10 cellular contexts compared by ENCODE assay signal in the genomic region with DNA sequence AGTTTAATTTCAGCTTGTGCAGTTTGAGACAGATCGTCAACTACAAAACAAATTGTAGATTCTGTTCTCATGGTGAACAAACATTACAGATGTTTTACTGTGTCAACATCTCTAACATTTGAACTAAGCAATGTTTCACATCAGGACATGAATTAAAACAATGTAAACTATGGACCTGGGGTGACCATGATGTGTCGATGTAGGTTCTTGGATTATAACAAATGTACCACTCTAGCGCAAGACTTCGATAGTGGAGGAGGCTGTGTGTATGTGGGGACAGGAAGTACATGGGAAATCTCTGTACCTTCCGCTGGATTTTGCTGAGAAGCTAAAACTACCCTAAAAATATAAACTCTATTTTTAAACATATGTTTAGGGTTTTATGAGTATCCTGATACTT. TPM values are rescaled to one million over a fixed set of nuclear protein-coding genes. Genes with fewer than 3 reads are reported as not detected.
DNase-seq lines count a peak whose midpoint lies in the region; ATAC-seq and TF ChIP-seq lines count a peak whose summit lies in the region.
"Had no signal": no experiment of that assay in that cellular context is flagged by ENCODE, and none has a peak within 500 bp of the region (broad histone marks: within the 10 kb centered on the region; RNA-seq: fewer than 3 reads in every experiment).

No MANE protein-coding gene starts in this region.

- H3F3A ChIP-seq in GM23248 (ENCODE audit: insufficient read depth): peaks cover 49% of the 10 kb centered on the region

- TF ChIP-seq RAD21 in liver (IDR thresholded peaks at IDR 0.05): peak in 1 of 2 donors; percentile 23

- CTCF ChIA-PET in A673 (lab: Charles Lee): no interaction called here

- peaks cover 98% of the 10 kb centered on the region for H3K79me2 ChIP-seq in GM23248 (ENCODE audit: insufficient read depth)

- peaks cover 63% of the 10 kb centered on the region for H3K4me1 Mint-ChIP-seq in activated naive CD8-positive, alpha-beta T cell treated with anti-CD3 and anti-CD28 coated beads for 36 hours

- H3K9me3 ChIP-seq in A673 (ENCODE audit: low read depth, low read length, poor library complexity, severe bottlenecking) (no peaks in the 10 kb centered on the region), GM23248 (ENCODE audit: low read depth) (no peaks in the 10 kb centered on the region), liver (ENCODE audit: control insufficient read depth in 4 of 4, low read length in 3 of 4) (no peaks in the 10 kb centered on the region)

- peak overlapping the region; percentile 93 for H3K9ac ChIP-seq in GM23248
- H3K9ac ChIP-seq in liver (ENCODE audit: low read depth in 1 of 2, low read length in 2 of 2): peak overlapping the region; percentile 93 to 99

- no peak overlapping the region for H2AFZ ChIP-seq in GM23248

- H3K4me3 ChIP-seq in A673 (ENCODE audit: low read depth, low read length, poor library complexity, severe bottlenecking): peak overlapping the region; percentile 45
- peak overlapping the region; percentile 77 for H3K4me3 ChIP-seq in GM23248
- H3K4me3 ChIP-seq in liver (ENCODE audit: low read depth in 1 of 3, low read length in 3 of 3): peak overlapping the region in 2 of 3 donors; percentile 9 to 62

- no peaks in the 10 kb centered on the region for H4K20me1 ChIP-seq in GM23248 (ENCODE audit: insufficient read depth)

- peak overlapping the region; percentile 95 for H3K4me2 ChIP-seq in GM23248 (ENCODE audit: unreplicated experiment)

- in situ Hi-C loops in GM23248 (cut with MboI): no loop called here

- H3K9me3 Mint-ChIP-seq in activated naive CD8-positive, alpha-beta T cell treated with anti-CD3 and anti-CD28 coated beads for 36 hours: no peaks in the 10 kb centered on the region

- peak overlapping the region; percentile 92 for H3K4me3 Mint-ChIP-seq in activated naive CD8-positive, alpha-beta T cell treated with anti-CD3 and anti-CD28 coated beads for 36 hours

- H3K36me3 ChIP-seq in A673 (ENCODE audit: insufficient read depth, low read length, poor library complexity, severe bottlenecking): no peaks in the 10 kb centered on the region
- no peaks in the 10 kb centered on the region for H3K36me3 ChIP-seq in GM23248 (ENCODE audit: low read depth)
- H3K36me3 ChIP-seq in liver (ENCODE audit: control insufficient read depth in 4 of 4, insufficient read depth in 3 of 4, low read depth in 1 of 4, low read length in 3 of 4): no peaks in the 10 kb centered on the region

- no TSS peak for BruUV-seq in A673 (replicated peaks; lab: Mats Ljungman, UMichigan)

- H3K27me3 ChIP-seq in A673 (replicated peaks; ENCODE audit: insufficient read depth, low read depth, low read length, poor library complexity): peaks cover 28% of the 10 kb centered on the region
- H3K27me3 ChIP-seq in GM23248 (replicated peaks; ENCODE audit: insufficient read depth): no peaks in the 10 kb centered on the region
- H3K27me3 ChIP-seq in liver (ENCODE audit: control insufficient read depth in 4 of 4, insufficient read depth in 4 of 4, low read length in 3 of 4): no peaks in the 10 kb centered on the region

- TF ChIP-seq CTCF in A673 (conservative IDR thresholded peaks at IDR 0.05; ENCODE audit: low read depth, low read length): no peak
- no peak for TF ChIP-seq CTCF in liver (IDR thresholded peaks at IDR 0.05; ENCODE audit: low read depth, low read length, missing input control)

- DNase-seq in A673 (ENCODE audit: low spot score) (no peak), GM23248 (no peak), NCI-H82 treated with DMSO at 0.1 percent for 48 hours (lab: John Stamatoyannopoulos, UW; ENCODE audit: unreplicated experiment) (no peak), iPS-NIHi11 (ENCODE audit: low spot score) (no peak)
- DNase-seq in activated naive CD8-positive, alpha-beta T cell treated with anti-CD3 and anti-CD28 coated beads for 36 hours: no peak
- DNase-seq: HCEC 1CT had no signal

- H3K36me3 Mint-ChIP-seq in activated naive CD8-positive, alpha-beta T cell treated with anti-CD3 and anti-CD28 coated beads for 36 hours: peaks cover 25% of the 10 kb centered on the region

- ATAC-seq in HG02571 (IDR thresholded peaks at IDR 0.05; ENCODE audit: unreplicated experiment) (no peak), HG03045 (IDR thresholded peaks at IDR 0.05; ENCODE audit: unreplicated experiment) (no peak)
- ATAC-seq: activated CD4-positive, CD25-positive, alpha-beta regulatory T cell treated with anti-CD3 and anti-CD28 coated beads, Interleukin-2, amount 50 U/mL, for 24 hours had no signal

- peak overlapping the region; percentile 97 for H3K27ac Mint-ChIP-seq in activated naive CD8-positive, alpha-beta T cell treated with anti-CD3 and anti-CD28 coated beads for 36 hours

- H3K9me2 ChIP-seq in GM23248 (ENCODE audit: insufficient read depth): no peaks in the 10 kb centered on the region

- no peaks in the 10 kb centered on the region for H3K27me3 Mint-ChIP-seq in activated naive CD8-positive, alpha-beta T cell treated with anti-CD3 and anti-CD28 coated beads for 36 hours

- POLR2A ChIA-PET in A673 (lab: Charles Lee; ENCODE audit: low non-redundant PET): no interaction called here

- peaks cover 7% of the 10 kb centered on the region for H3K4me1 ChIP-seq in A673 (ENCODE audit: insufficient read depth, low read length, poor library complexity, severe bottlenecking)
- H3K4me1 ChIP-seq in GM23248 (ENCODE audit: insufficient read depth): peaks cover 58% of the 10 kb centered on the region
- H3K4me1 ChIP-seq in liver (ENCODE audit: control insufficient read depth in 4 of 4, insufficient read depth in 4 of 4, low read length in 3 of 4): peaks cover 0 to 7% (median 3%) of the 10 kb centered on the region in 4 donors

- intact Hi-C loops in A673 (cut with micrococcal nuclease; ENCODE audit: unreplicated experiment): no loop called here

- WGBS in GM23248 (ENCODE audit: low coverage in 1 of 2, low lambda C conversion rate in 2 of 2, missing lambda C conversion rate in 2 of 2), 2 experiments: 86 to 91% methylated on average over 5 of the region's 5 CpGs
- 47% methylated on average over 5 of the region's 5 CpGs for WGBS in liver

- H3K27ac ChIP-seq in A673 (ENCODE audit: low read depth, low read length, poor library complexity, severe bottlenecking) (no peak overlapping the region), GM23248 (peak overlapping the region; percentile 91), liver (ENCODE audit: low read depth in 1 of 2, low read length in 2 of 2) (peak overlapping the region; percentile 97 to 99)

TF ChIP-seq in liver, 16 proteins besides CTCF, POLR2A, EP300 and RAD21:
- peak; percentile 50 for TF ChIP-seq FOXA2 (IDR thresholded peaks at IDR 0.05)
- TF ChIP-seq SP1 (IDR thresholded peaks at IDR 0.05): no peak
- TF ChIP-seq HNF4A (conservative IDR thresholded peaks at IDR 0.05): peak in 1 of 2 donors; percentile 15

RNA-seq across cellular contexts. Expression of gene HIVEP2, which starts 17.1 kb away (rescaled TPM):
- 3.1 and 3.2 TPM in 2 replicates for total RNA-seq in A673 (2021)
- 15.0 and 21.0 TPM in 2 replicates for total RNA-seq in GM23248 (2014; rRNA removed; shearing (Covaris generic))
- polyA plus RNA-seq in GM23248 (2016; fragmentation: Nextera tagmentation; extraction: Ambion mirVana): 6.8 and 8.3 TPM in 2 replicates
- total RNA-seq in activated naive CD8-positive, alpha-beta T cell treated with anti-CD3 and anti-CD28 coated beads for 36 hours: 10 to 100 TPM; 27.1 to 28.8 TPM
- total RNA-seq in liver: 1 to 10 TPM; 1.7 to 6.6 TPM
- polyA plus RNA-seq in liver: 1 to 10 TPM in 1 of 2 donors, under 1 TPM in 1; 0.82 to 1.0 TPM
